23 cellular contexts compared by ENCODE assay signal in genomic region chr6:142440603-142441293, GRCh38.
"Had no signal": no experiment of that assay in that cellular context is flagged by ENCODE, and none has a peak within 500 bp of the region (broad histone marks: within the 10 kb centered on the region; RNA-seq: fewer than 3 reads in every experiment).

No MANE protein-coding gene starts in this region.

- H3K36me3 Mint-ChIP-seq: activated naive CD8-positive, alpha-beta T cell treated with anti-CD3 and anti-CD28 coated beads, Interleukin-2, amount 10 ng/mL, durations not matched to agents 7 days and 5 days; brain; naive B cell; stimulated activated memory B cell treated with anti-CD40 and anti-IgM and Interleukin-4, amounts not matched to agents 10 μg/mL and 1 μg/mL and 100 μg/mL, for 72 hours had no signal

- H3K9me3 ChIP-seq: mucosa of descending colon had no signal

- H3K27me3 Mint-ChIP-seq: activated naive CD8-positive, alpha-beta T cell treated with anti-CD3 and anti-CD28 coated beads, Interleukin-2, amount 10 ng/mL, durations not matched to agents 7 days and 5 days; naive B cell had no signal

- H3K27ac ChIP-seq: dorsolateral prefrontal cortex, epithelial cell of prostate, foreskin keratinocyte, parathyroid adenoma had no signal

- H3K4me3 ChIP-seq: dorsolateral prefrontal cortex, mucosa of descending colon had no signal

- H3K9me3 Mint-ChIP-seq: activated CD4-positive, alpha-beta T cell treated with anti-CD3 and anti-CD28 coated beads, Interleukin-2, amount 10 ng/mL, durations not matched to agents 7 days and 5 days; activated naive CD8-positive, alpha-beta T cell treated with anti-CD3 and anti-CD28 coated beads, Interleukin-2, amount 10 ng/mL, durations not matched to agents 7 days and 5 days; activated T-cell treated with anti-CD3 and anti-CD28 coated beads, Interleukin-2, amount 50 U/mL, for 24 hours; activated T-helper 2 cell treated with anti-CD3 and anti-CD28 coated beads, Interferon-gamma antibody, Interleukin-2, Interleukin-4, amounts not matched to agents 10 μg/mL and 5 μg/mL and 100 μg/mL, durations not matched to agents 14 hours and 24 hours and 36 hours; naive B cell; stimulated activated memory B cell treated with anti-CD40 and anti-IgM and Interleukin-4, amounts not matched to agents 10 μg/mL and 1 μg/mL and 100 μg/mL, for 72 hours had no signal

- H3K4me3 Mint-ChIP-seq: activated CD4-positive, alpha-beta T cell treated with anti-CD3 and anti-CD28 coated beads, Interleukin-2, amount 10 ng/mL, durations not matched to agents 7 days and 5 days; activated CD8-positive, alpha-beta T cell treated with anti-CD3 and anti-CD28 coated beads, Interleukin-2, amount 10 ng/mL, durations not matched to agents 7 days and 5 days; activated naive CD8-positive, alpha-beta T cell treated with anti-CD3 and anti-CD28 coated beads, Interleukin-2, amount 10 ng/mL, durations not matched to agents 7 days and 5 days; activated T-cell treated with anti-CD3 and anti-CD28 coated beads, Interleukin-2, amount 50 U/mL, for 24 hours; brain; naive B cell; stimulated activated memory B cell treated with anti-CD40 and anti-IgM and Interleukin-4, amounts not matched to agents 10 μg/mL and 1 μg/mL and 100 μg/mL, for 72 hours had no signal

- H3K4me1 ChIP-seq: foreskin keratinocyte, parathyroid adenoma had no signal

- H3K79me2 ChIP-seq: parathyroid adenoma had no signal

- ATAC-seq: activated CD4-positive, CD25-positive, alpha-beta regulatory T cell treated with anti-CD3 and anti-CD28 coated beads, Interleukin-2, amount 50 U/mL, for 24 hours; activated CD8-positive, alpha-beta T cell treated with anti-CD3 and anti-CD28 coated beads, Interleukin-2, amount 10 ng/mL, durations not matched to agents 7 days and 5 days; foreskin keratinocyte; left ventricle myocardium superior; mucosa of descending colon; sciatic nerve; stimulated activated memory B cell treated with anti-CD40 and anti-IgM and Interleukin-4, amounts not matched to agents 10 μg/mL and 1 μg/mL and 100 μg/mL, for 72 hours had no signal

- H3K9ac ChIP-seq: parathyroid adenoma had no signal

- H2AFZ ChIP-seq: parathyroid adenoma had no signal

- H3K27ac Mint-ChIP-seq: activated CD4-positive, alpha-beta T cell treated with anti-CD3 and anti-CD28 coated beads, Interleukin-2, amount 10 ng/mL, durations not matched to agents 7 days and 5 days; activated CD8-positive, alpha-beta T cell treated with anti-CD3 and anti-CD28 coated beads, Interleukin-2, amount 10 ng/mL, durations not matched to agents 7 days and 5 days; activated naive CD8-positive, alpha-beta T cell treated with anti-CD3 and anti-CD28 coated beads, Interleukin-2, amount 10 ng/mL, durations not matched to agents 7 days and 5 days; activated T-cell treated with anti-CD3 and anti-CD28 coated beads, Interleukin-2, amount 50 U/mL, for 24 hours; activated T-helper 2 cell treated with anti-CD3 and anti-CD28 coated beads, Interferon-gamma antibody, Interleukin-2, Interleukin-4, amounts not matched to agents 10 μg/mL and 5 μg/mL and 100 μg/mL, durations not matched to agents 14 hours and 24 hours and 36 hours; brain; naive B cell; stimulated activated memory B cell treated with anti-CD40 and anti-IgM and Interleukin-4, amounts not matched to agents 10 μg/mL and 1 μg/mL and 100 μg/mL, for 72 hours had no signal

- DNase-seq: activated CD4-positive, alpha-beta T cell treated with anti-CD3 and anti-CD28 coated beads, Interleukin-2, amount 10 ng/mL, durations not matched to agents 7 days and 5 days; activated CD8-positive, alpha-beta T cell treated with anti-CD3 and anti-CD28 coated beads, Interleukin-2, amount 10 ng/mL, durations not matched to agents 7 days and 5 days; activated naive CD4-positive, alpha-beta T cell treated with Interleukin-2 at 50 U/mL for 16 hours; activated naive CD8-positive, alpha-beta T cell treated with anti-CD3 and anti-CD28 coated beads, Interleukin-2, amount 10 ng/mL, durations not matched to agents 7 days and 5 days; activated T-cell treated with anti-CD3 and anti-CD28 coated beads, Interleukin-2, amount 50 U/mL, for 24 hours; amygdala; caudate nucleus; dorsolateral prefrontal cortex; foreskin keratinocyte; hypothalamus; left ventricle myocardium superior; mucosa of descending colon; naive B cell; stimulated activated CD4-positive, alpha-beta T cell treated with anti-CD3 and anti-CD28 coated beads, Interleukin-4, amount 100 ng/mL, for 4 hours; T-helper 1 cell; T1000 had no signal

- H3K4me1 Mint-ChIP-seq: activated CD4-positive, alpha-beta T cell treated with anti-CD3 and anti-CD28 coated beads, Interleukin-2, amount 10 ng/mL, durations not matched to agents 7 days and 5 days; activated naive CD8-positive, alpha-beta T cell treated with anti-CD3 and anti-CD28 coated beads, Interleukin-2, amount 10 ng/mL, durations not matched to agents 7 days and 5 days; naive B cell; stimulated activated memory B cell treated with anti-CD40 and anti-IgM and Interleukin-4, amounts not matched to agents 10 μg/mL and 1 μg/mL and 100 μg/mL, for 72 hours had no signal

- H3K27me3 ChIP-seq: foreskin keratinocyte had no signal
